Comparison of ENCODE assay signal across 22 cellular contexts in the genomic region with DNA sequence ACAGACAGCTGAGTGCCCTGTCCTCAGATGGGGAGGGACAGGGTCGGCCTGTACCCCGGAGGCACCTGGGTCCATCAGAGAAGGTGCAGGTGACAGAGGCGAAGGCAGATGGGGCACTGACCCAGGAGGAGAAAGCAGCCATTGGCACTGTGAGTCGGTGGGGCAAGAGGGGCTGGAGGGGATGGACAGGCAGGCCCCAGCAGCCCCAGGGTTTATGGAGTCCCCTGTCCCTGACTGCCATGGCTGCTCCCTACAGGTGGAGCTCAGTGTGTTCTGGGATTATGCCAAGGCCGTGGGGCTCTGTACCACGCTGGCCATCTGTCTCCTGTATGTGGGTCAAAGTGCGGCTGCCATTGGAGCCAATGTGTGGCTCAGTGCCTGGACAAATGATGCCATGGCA. TPM values are rescaled to one million over a fixed set of nuclear protein-coding genes. Genes with fewer than 3 reads are reported as not detected.
DNase-seq lines count a peak whose midpoint lies in the region; ATAC-seq, FAIRE-seq and TF ChIP-seq lines count a peak whose summit lies in the region.
"Had no signal": no experiment of that assay in that cellular context is flagged by ENCODE, and none has a peak within 500 bp of the region (broad histone marks: within the 10 kb centered on the region; RNA-seq: fewer than 3 reads in every experiment).

No MANE protein-coding gene starts in this region.

- H3K4me1 Mint-ChIP-seq in H9 = 0 out of 4 replicates have a peak, but pooled peaks cover 0 to 2% of the 10 kb centered on the region in 2 experiments
- H3K4me1 Mint-ChIP-seq: activated CD4-positive, alpha-beta T cell treated with anti-CD3 and anti-CD28 coated beads, Interleukin-2, amount 10 ng/mL, durations not matched to agents 24 days and 14 days; CD4-positive, CD25-positive, alpha-beta regulatory T cell had no signal

- peak overlapping the region; percentile 77 for H2BK15ac ChIP-seq in neuronal stem cell (ENCODE audit: low read length)
- no peak overlapping the region for H2BK15ac ChIP-seq in H9 (ENCODE audit: low read depth, low read length)

- DNase-seq in HTR-8/SVneo (ENCODE audit: insufficient read length, low spot score) (no peak), colonic mucosa (peak; percentile 77), neuronal stem cell (ENCODE audit: low spot score) (no peak), H9 (no peak), kidney glomerular epithelial cell (lab: John Stamatoyannopoulos, UW) (no peak)
- DNase-seq: activated CD4-positive, alpha-beta T cell treated with anti-CD3 and anti-CD28 coated beads, Interleukin-2, amount 10 ng/mL, durations not matched to agents 24 days and 14 days; activated naive CD4-positive, alpha-beta T cell treated with anti-CD3 and anti-CD28 coated beads, Interleukin-2, amount 50 U/mL, for 16 hours; anterior cingulate cortex; CD4-positive, CD25-positive, alpha-beta regulatory T cell; DMS79; foreskin fibroblast; naive thymus-derived CD4-positive, alpha-beta T cell; NCI-H1436 treated with DMSO at 0.1 percent for 48 hours; NCI-H774; OCI-M1; SIG-M5 had no signal

- H3K14ac ChIP-seq in neuronal stem cell (ENCODE audit: low read length) = peak overlapping the region; percentile 40
- H3K14ac ChIP-seq in H9 (ENCODE audit: insufficient read depth, low read length) = no peak overlapping the region

- H3K23ac ChIP-seq in neuronal stem cell (ENCODE audit: low read depth, low read length, poor library complexity) (peak overlapping the region; percentile 59), H9 (ENCODE audit: insufficient read length, low read depth, low read length) (no peak overlapping the region)

- peak overlapping the region; percentile 67 for H3K18ac ChIP-seq in neuronal stem cell (ENCODE audit: low read length)
- H3K18ac ChIP-seq in H9 (ENCODE audit: insufficient read length, low read depth, low read length) = no peak overlapping the region

- H3K4ac ChIP-seq in neuronal stem cell (ENCODE audit: low read length) = no peak overlapping the region
- no peak overlapping the region for H3K4ac ChIP-seq in H9 (ENCODE audit: low read depth, low read length)

- H4K91ac ChIP-seq in neuronal stem cell (ENCODE audit: low read depth, low read length, poor library complexity) (peak overlapping the region; percentile 26), H9 (ENCODE audit: insufficient read length, low read depth, low read length) (no peak overlapping the region)

- H3K27me3 ChIP-seq in colonic mucosa (no peaks in the 10 kb centered on the region), neuronal stem cell (ENCODE audit: control insufficient read depth in 3 of 3, insufficient read depth in 3 of 3, low read depth in 1 of 3, low read length in 3 of 3) (peaks cover 0 to 33% (median 0%) of the 10 kb centered on the region in 3 experiments), H9 (ENCODE audit: insufficient read depth, low read length) (no peaks in the 10 kb centered on the region)

- H2AK5ac ChIP-seq in neuronal stem cell (ENCODE audit: low read depth, low read length) = peak overlapping the region; percentile 30
- H2AK5ac ChIP-seq in H9 (ENCODE audit: insufficient read length, low read length) = no peak overlapping the region

- FAIRE-seq in HTR-8/SVneo (lab: Jason Lieb, UNC) = peak; percentile 55

- H3K4me3 ChIP-seq in colonic mucosa = no peak overlapping the region
- H3K4me3 ChIP-seq in neuronal stem cell (ENCODE audit: low read length in 2 of 2) = no peak overlapping the region
- H3K4me3 ChIP-seq: HAP-1, K562 had no signal

- no peaks in the 10 kb centered on the region; a peak in 1 of 5 replicates for H3K9me3 Mint-ChIP-seq in H9
- H3K9me3 Mint-ChIP-seq: activated CD4-positive, alpha-beta T cell treated with anti-CD3 and anti-CD28 coated beads, Interleukin-2, amount 10 ng/mL, durations not matched to agents 24 days and 14 days; CD4-positive, CD25-positive, alpha-beta regulatory T cell; naive thymus-derived CD4-positive, alpha-beta T cell had no signal

- H3K4me3 Mint-ChIP-seq in H9 = no peak overlapping the region
- H3K4me3 Mint-ChIP-seq: activated CD4-positive, alpha-beta T cell treated with anti-CD3 and anti-CD28 coated beads, Interleukin-2, amount 10 ng/mL, durations not matched to agents 24 days and 14 days; CD4-positive, CD25-positive, alpha-beta regulatory T cell; naive thymus-derived CD4-positive, alpha-beta T cell had no signal

- H4K8ac ChIP-seq in neuronal stem cell (ENCODE audit: low read depth, low read length) (no peak overlapping the region), H9 (replicated peaks; ENCODE audit: insufficient read length, low read depth, low read length) (no peak overlapping the region)

- H3K36me3 Mint-ChIP-seq in H9 (ENCODE audit: insufficient read depth in 1 of 3, low read depth in 3 of 3) = no peaks in the 10 kb centered on the region; a peak in 1 of 7 replicates
- H3K36me3 Mint-ChIP-seq: CD4-positive, CD25-positive, alpha-beta regulatory T cell; naive thymus-derived CD4-positive, alpha-beta T cell had no signal

- H3K79me2 ChIP-seq in H9 (ENCODE audit: insufficient read depth, low read length) = no peaks in the 10 kb centered on the region
- H3K79me2 ChIP-seq: parathyroid adenoma had no signal

- H2BK120ac ChIP-seq in neuronal stem cell (ENCODE audit: low read depth, low read length) = no peak overlapping the region
- H2BK120ac ChIP-seq in H9 (ENCODE audit: low read depth, low read length, poor library complexity, severe bottlenecking) = no peak overlapping the region

- no CpG with 5 or more reads among the region's 7 CpGs for WGBS in neuronal stem cell (ENCODE audit: extremely low coverage in 2 of 2, insufficient read length in 2 of 2, insufficient replicate concordance in 1 of 2), 2 donors
- no CpG with 5 or more reads among the region's 7 CpGs for WGBS in H9 (ENCODE audit: extremely low coverage, insufficient read length, low lambda C conversion rate)

- intact Hi-C loops in colonic mucosa (cut with DNase I) = no loop called here

- no peak overlapping the region for H4K5ac ChIP-seq in H9 (ENCODE audit: insufficient read length, low read depth, low read length)

- H3K9me3 ChIP-seq in colonic mucosa (no peaks in the 10 kb centered on the region), neuronal stem cell (replicated peaks in 1 of 2; ENCODE audit: control insufficient read depth in 2 of 2, insufficient read depth in 1 of 2, low read depth in 1 of 2, low read length in 2 of 2) (no peaks in the 10 kb centered on the region), H9 (ENCODE audit: control insufficient read depth, low read depth, low read length) (no peaks in the 10 kb centered on the region)
- H3K9me3 ChIP-seq: HAP-1 had no signal

- H2BK20ac ChIP-seq in H9 (ENCODE audit: low read depth, low read length, poor library complexity, severe bottlenecking) = no peak overlapping the region

- H3K36me3 ChIP-seq in colonic mucosa (no peaks in the 10 kb centered on the region), neuronal stem cell (replicated peaks in 1 of 2; ENCODE audit: control insufficient read depth in 2 of 2, insufficient read depth in 2 of 2, low read length in 2 of 2) (no peaks in the 10 kb centered on the region)
- H3K36me3 ChIP-seq: HAP-1 had no signal

- H4K20me1 ChIP-seq in H9 (ENCODE audit: control insufficient read depth, insufficient read depth, insufficient read length) = no peaks in the 10 kb centered on the region

- peak overlapping the region in 1 of 2 donors; percentile 59 for H3K9ac ChIP-seq in colonic mucosa (ENCODE audit: low read depth in 2 of 2, low read length in 2 of 2)
- H3K9ac ChIP-seq in neuronal stem cell (ENCODE audit: low read depth, low read length, poor library complexity) = no peak overlapping the region
- H3K9ac ChIP-seq in H9 (ENCODE audit: extremely low read depth, insufficient read length, low read length) = no peak overlapping the region
- H3K9ac ChIP-seq: parathyroid adenoma had no signal

- H3K27ac ChIP-seq in C4-2B (peak overlapping the region; percentile 50; the same call in 1 of the 2 replicates), colonic mucosa (peak overlapping the region; percentile 55), neuronal stem cell (replicated peaks; ENCODE audit: low read length) (no peak overlapping the region), H9 (ENCODE audit: insufficient read length, low read depth, low read length) (no peak overlapping the region)
- H3K27ac ChIP-seq: parathyroid adenoma had no signal

- H3K23me2 ChIP-seq in H9 (ENCODE audit: insufficient read length, low read depth, low read length, poor library complexity, severe bottlenecking) = no peaks in the 10 kb centered on the region

- peaks cover 3% of the 10 kb centered on the region for H3K27me3 Mint-ChIP-seq in H9 (ENCODE audit: low read depth)
- H3K27me3 Mint-ChIP-seq: CD4-positive, CD25-positive, alpha-beta regulatory T cell had no signal

- H3K4me2 ChIP-seq in neuronal stem cell (ENCODE audit: insufficient read depth, low read length, poor library complexity, severe bottlenecking) = no peak overlapping the region
- H3K4me2 ChIP-seq in H9 (ENCODE audit: insufficient read depth, insufficient read length, low read length) = no peak overlapping the region

- no peaks in the 10 kb centered on the region for H3K79me1 ChIP-seq in neuronal stem cell (ENCODE audit: low read depth, low read length)
- H3K79me1 ChIP-seq in H9 (ENCODE audit: insufficient read depth, low read depth, low read length, poor library complexity, severe bottlenecking) = no peaks in the 10 kb centered on the region

- H2BK12ac ChIP-seq in neuronal stem cell (ENCODE audit: low read length) = peak overlapping the region; percentile 50
- no peak overlapping the region for H2BK12ac ChIP-seq in H9 (ENCODE audit: insufficient read length, low read depth, low read length)

- no peak for ATAC-seq in esophagus mucosa
- no peak for ATAC-seq in HG03432 (IDR thresholded peaks at IDR 0.05; ENCODE audit: unreplicated experiment)
- ATAC-seq: naive thymus-derived CD4-positive, alpha-beta T cell had no signal

- H2BK5ac ChIP-seq in neuronal stem cell (ENCODE audit: low read length) = no peak overlapping the region
- H2BK5ac ChIP-seq in H9 (ENCODE audit: insufficient read length, low read length) = no peak overlapping the region

- no peak overlapping the region for H3K27ac Mint-ChIP-seq in H9
- H3K27ac Mint-ChIP-seq: activated CD4-positive, alpha-beta T cell treated with anti-CD3 and anti-CD28 coated beads, Interleukin-2, amount 10 ng/mL, durations not matched to agents 24 days and 14 days; CD4-positive, CD25-positive, alpha-beta regulatory T cell; naive thymus-derived CD4-positive, alpha-beta T cell had no signal

- peaks cover 8% of the 10 kb centered on the region for H3K4me1 ChIP-seq in colonic mucosa
- H3K4me1 ChIP-seq in neuronal stem cell (ENCODE audit: control insufficient read depth in 2 of 2, insufficient read depth in 1 of 2, low read depth in 1 of 2, low read length in 2 of 2) = no peaks in the 10 kb centered on the region
- no peaks in the 10 kb centered on the region for H3K4me1 ChIP-seq in H9 (ENCODE audit: insufficient read depth, low read length)
- H3K4me1 ChIP-seq: HAP-1 had no signal

- no peak overlapping the region for H3T11ph ChIP-seq in H9 (ENCODE audit: low read length)

- TF ChIP-seq CTCF in C4-2B (conservative IDR thresholded peaks at IDR 0.05) = no peak
- TF ChIP-seq CTCF in colonic mucosa (IDR thresholded peaks at IDR 0.05) = no peak
- TF ChIP-seq CTCF in H9 (conservative IDR thresholded peaks at IDR 0.05) = no peak

- no peak overlapping the region for H3K56ac ChIP-seq in H9 (ENCODE audit: insufficient read length, low read depth, low read length)

- H2AFZ ChIP-seq in neuronal stem cell (ENCODE audit: low read length) = no peak overlapping the region
- no peak overlapping the region for H2AFZ ChIP-seq in H9 (ENCODE audit: low read length)
- H2AFZ ChIP-seq: parathyroid adenoma had no signal

RNA-seq across cellular contexts. Expression of a gene that starts 32.1 kb away (rescaled TPM):
- total RNA-seq in colonic mucosa = 10 to 100 TPM; 20.1 to 25.1 TPM
- 45.4 TPM for polyA plus RNA-seq in neuronal stem cell (2013, experiment 1 of 2)
- 45.9 TPM for polyA plus RNA-seq in neuronal stem cell (2013, experiment 2 of 2)
- total RNA-seq in H9 (2021) = 54.3 and 56.1 TPM in 2 replicates
- total RNA-seq in esophagus mucosa = 15.9 TPM

RNA-seq across cellular contexts. Expression of a gene that starts 40.9 kb away (rescaled TPM):
- 100 to 1,000 TPM; 187 to 226 TPM for total RNA-seq in colonic mucosa
- 0.26 TPM for polyA plus RNA-seq in neuronal stem cell (2013, experiment 1 of 2)
- polyA plus RNA-seq in neuronal stem cell (2013, experiment 2 of 2) = 0.22 TPM
- 0.31 and 0.59 TPM in 2 replicates for total RNA-seq in H9 (2021)
- total RNA-seq in esophagus mucosa = 17.6 TPM
- total RNA-seq: activated CD4-positive, alpha-beta T cell treated with anti-CD3 and anti-CD28 coated beads, Interleukin-2, amount 10 ng/mL, durations not matched to agents 24 days and 14 days had no signal
- polyA plus RNA-seq: naive thymus-derived CD4-positive, alpha-beta T cell had no signal

RNA-seq across cellular contexts. Expression of a gene that starts 43.8 kb away (rescaled TPM):
- 10 to 100 TPM; 73.0 to 88.3 TPM for total RNA-seq in colonic mucosa
- polyA plus RNA-seq in neuronal stem cell (2013, experiment 1 of 2) = 430 TPM
- 437 TPM for polyA plus RNA-seq in neuronal stem cell (2013, experiment 2 of 2)
- 143 and 154 TPM in 2 replicates for total RNA-seq in H9 (2021)
- 43.6 TPM for total RNA-seq in esophagus mucosa

Comparison
In these comparisons a context has a peak if more than half of its experiments do, and no peak if none do; other contexts are left out.
1. H3K27ac ChIP-seq: peak in C4-2B (single experiment) and colonic mucosa (single experiment); none in neuronal stem cell (single experiment) and H9 (single experiment).
2. RNA of a gene that starts 40.9 kb away (total RNA-seq): 187 to 226 TPM in colonic mucosa and 17.6 TPM in esophagus mucosa (single experiment); 0.31 to 0.59 TPM in H9; every median in the first group is over 10 times any median in the second.